ENCODE assay signal across 8 cellular contexts in genomic region chr15:64825431-64826294, GRCh38. TPM values are rescaled to one million over a fixed set of nuclear protein-coding genes. Genes with fewer than 3 reads are reported as not detected.
A peak's percentile ranks its signal among the peaks of the same experiment; 100 is the strongest.
DNase-seq lines count a peak whose midpoint lies in the region; ATAC-seq lines count a peak whose summit lies in the region.

TSS of gene PIF1 (minus strand) at chr15:64825647. CDS start at chr15:64824335, 1,312 bp downstream.

- peaks cover 5% of the 10 kb centered on the region for H3K27me3 ChIP-seq in mononuclear cell (ENCODE audit: insufficient read depth, low read length)

- peaks cover 15 to 21% (median 21%) of the 10 kb centered on the region in 3 donors for H3K4me1 Mint-ChIP-seq in IgD-negative memory B cell

- no peaks in the 10 kb centered on the region for H3K9me3 Mint-ChIP-seq in IgD-negative memory B cell

- H3K27ac Mint-ChIP-seq in IgD-negative memory B cell: peak within 1 kb of the TSS; percentile 23 to 74 (median 55)

- peak within 1 kb of the TSS; percentile 83 to 93 (median 85) for H3K4me3 Mint-ChIP-seq in IgD-negative memory B cell

- peak; percentile 84 for DNase-seq in DMS153 (lab: John Stamatoyannopoulos, UW)
- DNase-seq in OCI-M1 (lab: John Stamatoyannopoulos, UW): peak; percentile 99
- DNase-seq in activated T-cell treated with anti-CD3 and anti-CD28 coated beads for 1 hour (ENCODE audit: low read depth): peak; percentile 68
- peak; percentile 95 for DNase-seq in epidermal melanocyte (ENCODE audit: insufficient read length, low spot score)
- peak; percentile 64 to 81 for DNase-seq in stimulated activated CD8-positive, alpha-beta memory T cell treated with anti-CD3 and anti-CD28 coated beads, Interleukin-2, amount 100 ng/mL, for 48 hours (ENCODE audit: low read depth in 2 of 2)

- peaks cover 30% of the 10 kb centered on the region for H3K4me1 ChIP-seq in mononuclear cell (ENCODE audit: insufficient read depth, low read length)

- H3K4me3 ChIP-seq in mononuclear cell (ENCODE audit: low read length): peak within 1 kb of the TSS; percentile 34

- peak; percentile 91 for ATAC-seq in GM21576 (IDR thresholded peaks at IDR 0.05; ENCODE audit: unreplicated experiment)

- peaks cover 7% of the 10 kb centered on the region for H3K27me3 Mint-ChIP-seq in IgD-negative memory B cell

- no peaks in the 10 kb centered on the region for H3K36me3 Mint-ChIP-seq in IgD-negative memory B cell

- H3K9me3 ChIP-seq in mononuclear cell (ENCODE audit: low read depth, low read length): no peaks in the 10 kb centered on the region

RNA-seq across cellular contexts. Expression of gene PIF1, which starts in this region (rescaled TPM):
- 2.4 TPM for polyA plus RNA-seq in IgD-negative memory B cell
- total RNA-seq in mononuclear cell: 0.31 TPM

Comparison
In these comparisons a context has a peak if more than half of its experiments do, and no peak if none do; other contexts are left out.
1. Peak in every context shown above with its lines: DNase-seq, ATAC-seq and H3K4me3 ChIP-seq.